Comparison of ENCODE assay signal across 8 cellular contexts in genomic region chr6:36118550-36119107, GRCh38. TPM values are rescaled to one million over a fixed set of nuclear protein-coding genes. Genes with fewer than 3 reads are reported as not detected.
A peak's percentile ranks its signal among the peaks of the same experiment; 100 is the strongest.
DNase-seq lines count a peak whose midpoint lies in the region; ATAC-seq and TF ChIP-seq lines count a peak whose summit lies in the region.

No MANE protein-coding gene starts in this region.

- DNase-seq in KBM-7 (peak; percentile 15), epithelial cell of esophagus (ENCODE audit: low read depth) (peak; percentile 86), NAMALWA (ENCODE audit: low spot score) (no peak), aorta (no peak), germinal center (ENCODE audit: low spot score) (no peak)
- DNase-seq in activated CD4-positive, CD25-positive, alpha-beta regulatory T cell treated with anti-CD3 and anti-CD28 coated beads, Interleukin-2, amount 50 U/mL, for 16 hours (ENCODE audit: low read depth, low spot score) = peak; percentile 48
- peak; percentile 17 to 28 for DNase-seq in stimulated activated CD4-positive, alpha-beta T cell treated with anti-CD3 and anti-CD28 coated beads, Interleukin-1b, Interleukin-23, amount 100 ng/mL, for 4 hours (ENCODE audit: low read depth in 2 of 2)

- intact Hi-C loops in aorta (cut with DNase I) = no loop called here

- WGBS in aorta, 2 donors = 73 to 81% methylated on average over 4 of the region's 4 CpGs

- no peaks in the 10 kb centered on the region for H3K4me1 ChIP-seq in aorta (ENCODE audit: control insufficient read depth in 1 of 2, insufficient read depth in 2 of 2, low read length in 2 of 2)

- peaks cover 0 to 2% of the 10 kb centered on the region in 2 donors for H3K36me3 ChIP-seq in aorta (ENCODE audit: control insufficient read depth in 1 of 2, insufficient read depth in 2 of 2, low read length in 1 of 2)

- H3K4me3 ChIP-seq in epithelial cell of esophagus (ENCODE audit: low read length) (no peak overlapping the region), aorta (ENCODE audit: low read length in 2 of 2) (no peak overlapping the region)

- ATAC-seq in GM21528 (IDR thresholded peaks at IDR 0.05; ENCODE audit: low FRiP score, unreplicated experiment) (no peak), aorta (ENCODE audit: low FRiP score) (no peak)

- in situ Hi-C loops in KBM-7 (cut with MboI; ENCODE audit: low pct_unique_long_range_greater_than_20kb, low sequenced_read_pairs) = no loop called here

- no peak overlapping the region for H3K27ac ChIP-seq in aorta (ENCODE audit: low read depth in 1 of 2, low read length in 2 of 2)

- TF ChIP-seq CTCF in epithelial cell of esophagus (IDR thresholded peaks at IDR 0.05; ENCODE audit: insufficient read depth, low read depth, low read length, missing control alignments) = no peak

- H3K27me3 ChIP-seq in aorta (ENCODE audit: control insufficient read depth in 1 of 2, insufficient read depth in 2 of 2, low read length in 1 of 2) = no peaks in the 10 kb centered on the region

- H3K9me3 ChIP-seq in aorta (ENCODE audit: control insufficient read depth, low read length) = no peaks in the 10 kb centered on the region

RNA-seq across cellular contexts. Expression of gene MAPK13, which starts 11.7 kb away (rescaled TPM):
- 10 to 100 TPM; 10.1 to 12.9 TPM for total RNA-seq in aorta
- polyA plus RNA-seq in aorta = 10 to 100 TPM in 1 of 2 donors, 1 to 10 TPM in 1; 2.2 to 20.3 TPM

Comparison
In these comparisons a context has a peak if more than half of its experiments do, and no peak if none do; other contexts are left out.
1. DNase-seq: peak in KBM-7 (single experiment), activated CD4-positive, CD25-positive, alpha-beta regulatory T cell treated with anti-CD3 and anti-CD28 coated beads, Interleukin-2, amount 50 U/mL, for 16 hours (single experiment), epithelial cell of esophagus (single experiment) and stimulated activated CD4-positive, alpha-beta T cell treated with anti-CD3 and anti-CD28 coated beads, Interleukin-1b, Interleukin-23, amount 100 ng/mL, for 4 hours (2 of 2); none in NAMALWA (single experiment), aorta (0 of 2) and germinal center (single experiment).